ENCODE assay signal across 1 cellular context in the genomic region with DNA sequence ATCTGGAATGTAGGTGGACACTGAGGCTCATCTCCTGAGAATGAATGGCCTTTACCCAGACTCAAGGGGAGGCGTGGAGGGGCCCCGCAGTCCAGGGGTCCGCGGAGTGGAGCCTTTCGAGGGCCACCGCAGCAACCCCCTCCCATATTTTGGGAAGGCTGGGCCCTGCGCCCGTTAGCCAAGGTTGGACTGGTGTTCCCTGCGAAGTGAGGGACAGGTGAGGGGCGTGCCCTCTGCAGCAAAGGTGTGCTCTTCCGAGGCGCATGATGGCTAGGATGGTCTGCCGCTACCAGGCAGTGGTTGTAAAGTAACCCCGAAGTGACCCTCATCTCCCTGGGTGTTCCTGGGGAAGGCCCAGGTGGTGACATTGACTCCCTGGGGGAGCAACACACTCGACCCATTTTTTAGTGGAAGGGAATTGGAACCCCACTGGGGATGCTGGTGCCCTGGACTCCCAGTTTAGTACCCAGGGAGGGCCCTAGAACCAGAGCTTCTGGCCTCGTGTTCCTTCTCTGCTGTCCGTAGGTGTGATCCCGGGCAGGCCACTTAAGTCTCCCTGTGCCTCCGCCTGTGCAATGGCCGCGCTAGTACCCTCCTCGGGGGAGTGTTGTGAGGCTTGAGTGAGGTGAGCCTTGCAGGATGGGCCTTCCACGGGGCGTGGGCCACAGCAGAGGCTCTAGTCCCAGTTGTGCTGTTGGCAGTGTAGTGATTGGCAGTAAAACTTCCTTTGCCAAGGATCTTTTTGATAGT.
TF ChIP-seq lines count a peak whose summit lies in the region.

No MANE protein-coding gene starts in this region.

TF ChIP-seq in K562, 482 proteins besides CTCF, POLR2A, EP300 and RAD21:
- TF ChIP-seq MAFK (IDR thresholded peaks at IDR 0.05; ENCODE audit: low read length): no peak
- TF ChIP-seq SAP30 (IDR thresholded peaks at IDR 0.05; ENCODE audit: borderline replicate concordance, insufficient read depth, low read depth, low read length, poor library complexity, severe bottlenecking): peak; percentile 0
